Comparison of ENCODE assay signal across 32 cellular contexts in genomic region chr16:55379876-55380390, GRCh38. TPM values are rescaled to one million over a fixed set of nuclear protein-coding genes. Genes with fewer than 3 reads are reported as not detected.
"Had no signal": no experiment of that assay in that cellular context is flagged by ENCODE, and none has a peak within 500 bp of the region (broad histone marks: within the 10 kb centered on the region; RNA-seq: fewer than 3 reads in every experiment).

No MANE protein-coding gene starts in this region.

- H3K4me3 ChIP-seq: ascending aorta, cardiac muscle cell, coronary artery, dorsolateral prefrontal cortex, uterus had no signal

- H3K27ac ChIP-seq: ascending aorta, cardiac muscle cell, coronary artery, dorsolateral prefrontal cortex, uterus had no signal

- FAIRE-seq: frontal cortex, small intestine, TTC549 had no signal

- DNase-seq: activated CD4-positive, alpha-beta memory T cell treated with anti-CD3 and anti-CD28 coated beads for 36 hours; activated CD4-positive, alpha-beta T cell treated with anti-CD3 and anti-CD28 coated beads, Interleukin-2, amount 10 ng/mL, durations not matched to agents 24 days and 14 days; activated CD4-positive, CD25-positive, alpha-beta regulatory T cell treated with anti-CD3 and anti-CD28 coated beads, Interleukin-2, amount 50 U/mL, for 72 hours; activated CD8-positive, alpha-beta memory T cell treated with anti-CD3 and anti-CD28 coated beads, Interleukin-2, amount 50 U/mL, for 4 hours; activated gamma-delta T cell; activated naive CD4-positive, alpha-beta T cell treated with anti-CD3 and anti-CD28 coated beads, Interleukin-2, amount 10 ng/mL, durations not matched to agents 7 days and 5 days; activated naive CD8-positive, alpha-beta T cell treated with anti-CD3 and anti-CD28 coated beads, Interleukin-2, amount 10 ng/mL, durations not matched to agents 7 days and 5 days; activated T-cell treated with anti-CD3 and anti-CD28 coated beads, Interleukin-2, amount 50 U/mL, for 1 hour; dorsolateral prefrontal cortex; effector memory CD4-positive, alpha-beta T cell; glutamatergic neuron; hippocampal formation; immature natural killer cell; kidney glomerular epithelial cell; mammary epithelial cell; naive B cell; nephron progenitor cell; posterior cingulate gyrus; small intestine; stimulated activated CD4-positive, alpha-beta T cell treated with anti-CD3 and anti-CD28 coated beads, Interleukin-4, amount 100 ng/mL, for 24 hours; T-helper 9 cell; uterus had no signal

- ATAC-seq: sciatic nerve; stimulated activated effector memory CD8-positive, alpha-beta T cell treated with anti-CD3 and anti-CD28 coated beads, Interleukin-12 subunit alpha, Interleukin-12 subunit beta, amount 100 ng/mL, for 72 hours had no signal

- H3K36me3 ChIP-seq: ascending aorta, cardiac muscle cell, uterus had no signal

- H3K27me3 ChIP-seq: ascending aorta, uterus had no signal

- H3K9me3 ChIP-seq: ascending aorta, uterus had no signal

- H3K4me1 ChIP-seq: ascending aorta, uterus had no signal

RNA-seq across cellular contexts. Expression of gene IRX6, which starts 55.9 kb away (rescaled TPM):
- total RNA-seq: activated CD4-positive, alpha-beta memory T cell treated with anti-CD3 and anti-CD28 coated beads for 36 hours; activated CD4-positive, alpha-beta T cell treated with anti-CD3 and anti-CD28 coated beads, Interleukin-2, amount 10 ng/mL, durations not matched to agents 24 days and 14 days; activated CD8-positive, alpha-beta memory T cell treated with anti-CD3 and anti-CD28 coated beads for 36 hours; activated naive CD8-positive, alpha-beta T cell treated with anti-CD3 and anti-CD28 coated beads, Interleukin-2, amount 10 ng/mL, durations not matched to agents 7 days and 5 days; activated T-helper 1 cell treated with anti-CD3 and anti-CD28 coated beads, Interleukin-12 subunit alpha, Interleukin-12 subunit beta, Interleukin-2, Interleukin-4 antibody, amounts not matched to agents 30 ng/mL and 10 ng/mL and 1 ng/mL, durations not matched to agents 14 hours and 24 hours and 36 hours; liver; mammary epithelial cell had no signal
- polyA plus RNA-seq: immature natural killer cell, liver had no signal
